Comparison of ENCODE assay signal across 8 cellular contexts in the genomic region with DNA sequence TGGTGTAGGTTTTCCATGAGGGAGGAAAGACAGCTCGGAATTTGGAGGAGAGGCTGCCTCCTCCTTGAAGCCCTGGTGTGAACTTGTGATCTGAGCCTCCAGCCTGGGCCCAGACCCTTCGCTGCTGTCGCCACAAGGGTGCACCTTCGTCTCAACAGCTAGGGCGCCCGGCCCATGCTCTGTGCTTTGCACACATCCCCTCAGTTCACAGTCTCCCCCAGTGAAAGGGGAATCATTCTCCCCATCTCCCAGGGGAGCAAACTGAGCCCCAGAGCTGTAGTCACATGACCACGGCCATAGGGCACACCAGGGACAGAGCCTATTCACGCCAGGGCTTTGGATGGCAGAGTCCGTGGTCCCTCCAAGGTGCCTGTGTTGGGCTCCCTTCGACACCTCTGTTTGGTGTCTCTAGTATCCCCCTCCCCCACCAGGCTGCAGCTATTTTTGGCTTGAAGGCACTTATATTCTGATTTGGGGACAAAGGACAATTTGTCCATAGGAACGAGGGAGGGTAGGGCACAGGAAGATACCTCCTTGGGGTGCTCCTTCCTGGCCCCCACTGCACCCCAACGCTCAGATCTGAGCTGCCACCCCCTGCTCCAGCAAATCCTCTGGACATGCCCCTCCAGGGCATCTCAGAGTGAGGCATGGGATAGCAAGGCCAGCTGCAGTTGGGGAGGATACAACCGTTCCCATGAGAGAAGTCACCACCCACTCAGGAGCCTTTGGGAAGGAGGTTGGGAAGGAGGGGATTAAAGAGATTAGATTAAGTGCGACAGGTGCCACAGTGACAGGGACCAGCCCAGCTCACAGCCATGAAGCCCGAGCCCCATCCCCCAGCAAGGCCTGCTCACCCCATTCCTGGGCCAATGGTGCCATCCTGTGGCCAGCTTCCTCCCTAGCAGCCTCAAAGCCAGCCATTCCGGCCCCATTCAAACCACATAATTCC. TPM values are rescaled to one million over a fixed set of nuclear protein-coding genes. Genes with fewer than 3 reads are reported as not detected.
DNase-seq lines count a peak whose midpoint lies in the region; ATAC-seq and TF ChIP-seq lines count a peak whose summit lies in the region.

No MANE protein-coding gene starts in this region.

- POLR2A ChIA-PET in CD4-positive, alpha-beta T cell (lab: Charles Lee) = no interaction called here

- CTCF ChIA-PET in CD4-positive, alpha-beta T cell (lab: Charles Lee) = interaction anchor here (0.7 to 1.2 kb wide), 5 partner anchors 9 to 346 kb away, joined by 3 to 4 read pairs (median 3); no protein-coding TSS in a partner anchor

- no peak overlapping the region for H3K27ac ChIP-seq in CD4-positive, alpha-beta T cell (ENCODE audit: low read depth, low read length)

- H3K27me3 ChIP-seq in CD4-positive, alpha-beta T cell (ENCODE audit: control insufficient read depth, insufficient read depth, low read length) = no peaks in the 10 kb centered on the region

- DNase-seq in CD4-positive, alpha-beta T cell = peak; percentile 40 to 67 (median 54)
- DNase-seq in NCI-H82 treated with DMSO at 0.1 percent for 48 hours (lab: John Stamatoyannopoulos, UW; ENCODE audit: unreplicated experiment) (peak; percentile 98), epidermal melanocyte (ENCODE audit: insufficient read length, low spot score) (peak; percentile 81), mucosa of descending colon (peak in 2 of 3 donors; percentile 72 to 80)
- peak; percentile 62 for DNase-seq in activated CD8-positive, alpha-beta memory T cell treated with anti-CD3 and anti-CD28 coated beads, Interleukin-2, amount 50 U/mL, for 4 hours

- H3K9me3 Mint-ChIP-seq in CD4-positive, alpha-beta T cell = no peaks in the 10 kb centered on the region
- no peaks in the 10 kb centered on the region for H3K9me3 Mint-ChIP-seq in stimulated activated memory B cell treated with anti-CD40 and anti-IgM and Interleukin-4, amounts not matched to agents 10 μg/mL and 1 μg/mL and 100 μg/mL, for 72 hours

- no peaks in the 10 kb centered on the region for H3K4me1 Mint-ChIP-seq in CD4-positive, alpha-beta T cell (ENCODE audit: low read depth)
- H3K4me1 Mint-ChIP-seq in stimulated activated memory B cell treated with anti-CD40 and anti-IgM and Interleukin-4, amounts not matched to agents 10 μg/mL and 1 μg/mL and 100 μg/mL, for 72 hours = peaks cover 8% of the 10 kb centered on the region

- intact Hi-C loops in CD4-positive, alpha-beta T cell (cut with DNase I, micrococcal nuclease) = loop anchor here in 1 of 2 experiments (2.0 to 10.0 kb wide), 3 partner anchors 323 to 1471 kb away; partner anchors contain the start of gene PTPRU
- intact Hi-C loops in mucosa of descending colon (cut with DNase I, micrococcal nuclease) = no loop called here

- ATAC-seq in CD4-positive, alpha-beta T cell (ENCODE audit: poor library complexity) = peak; percentile 88
- ATAC-seq in HG02798 (IDR thresholded peaks at IDR 0.05; ENCODE audit: poor library complexity, unreplicated experiment) = peak; percentile 51
- peak; percentile 91 for ATAC-seq in mucosa of descending colon
- ATAC-seq in stimulated activated memory B cell treated with anti-CD40 and anti-IgM and Interleukin-4, amounts not matched to agents 10 μg/mL and 1 μg/mL and 100 μg/mL, for 72 hours = peak; percentile 74
- no peak for ATAC-seq in GM19328 (IDR thresholded peaks at IDR 0.05; ENCODE audit: unreplicated experiment)

- H3K36me3 Mint-ChIP-seq in CD4-positive, alpha-beta T cell (ENCODE audit: low read depth) = no peaks in the 10 kb centered on the region
- H3K36me3 Mint-ChIP-seq in stimulated activated memory B cell treated with anti-CD40 and anti-IgM and Interleukin-4, amounts not matched to agents 10 μg/mL and 1 μg/mL and 100 μg/mL, for 72 hours = no peaks in the 10 kb centered on the region

- no peaks in the 10 kb centered on the region for H3K9me3 ChIP-seq in CD4-positive, alpha-beta T cell (ENCODE audit: control insufficient read depth, low read length)
- no peaks in the 10 kb centered on the region for H3K9me3 ChIP-seq in mucosa of descending colon

- no peak overlapping the region for H3K4me3 Mint-ChIP-seq in CD4-positive, alpha-beta T cell
- no peak overlapping the region for H3K4me3 Mint-ChIP-seq in stimulated activated memory B cell treated with anti-CD40 and anti-IgM and Interleukin-4, amounts not matched to agents 10 μg/mL and 1 μg/mL and 100 μg/mL, for 72 hours

- H3K36me3 ChIP-seq in mucosa of descending colon (ENCODE audit: low read depth) = no peaks in the 10 kb centered on the region

- H3K4me1 ChIP-seq in mucosa of descending colon (ENCODE audit: low read depth) = no peaks in the 10 kb centered on the region

- H3K27me3 Mint-ChIP-seq in CD4-positive, alpha-beta T cell = peaks cover 19% of the 10 kb centered on the region
- H3K27me3 Mint-ChIP-seq in stimulated activated memory B cell treated with anti-CD40 and anti-IgM and Interleukin-4, amounts not matched to agents 10 μg/mL and 1 μg/mL and 100 μg/mL, for 72 hours = peaks cover 57% of the 10 kb centered on the region

- no peak overlapping the region for H3K27ac Mint-ChIP-seq in CD4-positive, alpha-beta T cell
- H3K27ac Mint-ChIP-seq in stimulated activated memory B cell treated with anti-CD40 and anti-IgM and Interleukin-4, amounts not matched to agents 10 μg/mL and 1 μg/mL and 100 μg/mL, for 72 hours = no peak overlapping the region

- H3K4me3 ChIP-seq in mucosa of descending colon = no peak overlapping the region

- peak; percentile 50 for TF ChIP-seq CTCF in CD4-positive, alpha-beta T cell (IDR thresholded peaks at IDR 0.05)
- TF ChIP-seq CTCF in mucosa of descending colon (IDR thresholded peaks at IDR 0.05) = peak; percentile 54

RNA-seq across cellular contexts. Expression of gene MATN1, which starts 15.7 kb away (rescaled TPM):
- total RNA-seq in CD4-positive, alpha-beta T cell = 1 to 10 TPM; 2.5 to 2.7 TPM
- total RNA-seq in mucosa of descending colon = under 1 TPM in 1 of 3 donors, not detected in 2; 0.22 TPM

RNA-seq across cellular contexts. Expression of gene LAPTM5, which starts 49.9 kb away (rescaled TPM):
- 100 to 1,000 TPM; 625 to 642 TPM for total RNA-seq in CD4-positive, alpha-beta T cell
- total RNA-seq in mucosa of descending colon = 10 to 100 TPM; 24.1 to 71.1 (median 48.1) TPM

Comparison
In these comparisons a context has a peak if more than half of its experiments do, and no peak if none do; other contexts are left out.
1. RNA of gene LAPTM5, which starts 49.9 kb away (total RNA-seq): 625 to 642 TPM in CD4-positive, alpha-beta T cell; 24.1 to 71.1 TPM in mucosa of descending colon; every median in the first group is over 4 times any median in the second.
2. Peak in every context shown above with its lines, with median percentiles within 50 percentile points of each other: DNase-seq.